ENCODE assay signal across 1 cellular context in genomic region chr14:105841022-105842009, GRCh38.
TF ChIP-seq lines count a peak whose summit lies in the region.

No MANE protein-coding gene starts in this region.

TF ChIP-seq in SK-N-SH treated with all-trans-retinoic acid at 6 μM for 48 hours, 23 proteins besides CTCF, POLR2A, EP300 and RAD21 (continued from another document):
- TF ChIP-seq, protein P1, sequence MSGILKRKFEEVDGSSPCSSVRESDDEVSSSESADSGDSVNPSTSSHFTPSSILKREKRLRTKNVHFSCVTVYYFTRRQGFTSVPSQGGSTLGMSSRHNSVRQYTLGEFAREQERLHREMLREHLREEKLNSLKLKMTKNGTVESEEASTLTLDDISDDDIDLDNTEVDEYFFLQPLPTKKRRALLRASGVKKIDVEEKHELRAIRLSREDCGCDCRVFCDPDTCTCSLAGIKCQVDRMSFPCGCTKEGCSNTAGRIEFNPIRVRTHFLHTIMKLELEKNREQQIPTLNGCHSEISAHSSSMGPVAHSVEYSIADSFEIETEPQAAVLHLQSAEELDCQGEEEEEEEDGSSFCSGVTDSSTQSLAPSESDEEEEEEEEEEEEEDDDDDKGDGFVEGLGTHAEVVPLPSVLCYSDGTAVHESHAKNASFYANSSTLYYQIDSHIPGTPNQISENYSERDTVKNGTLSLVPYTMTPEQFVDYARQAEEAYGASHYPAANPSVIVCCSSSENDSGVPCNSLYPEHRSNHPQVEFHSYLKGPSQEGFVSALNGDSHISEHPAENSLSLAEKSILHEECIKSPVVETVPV (CRISPR knock-in tag; IDR thresholded peaks at IDR 0.05), result no peak
- TF ChIP-seq TOX (CRISPR knock-in tag; IDR thresholded peaks at IDR 0.05; ENCODE audit: borderline replicate concordance) (no peak), TCF4 (CRISPR knock-in tag; IDR thresholded peaks at IDR 0.05; ENCODE audit: borderline replicate concordance) (no peak), ARNTL (CRISPR knock-in tag; IDR thresholded peaks at IDR 0.05; ENCODE audit: borderline replicate concordance, low read depth) (no peak), ZNF70 (CRISPR knock-in tag; IDR thresholded peaks at IDR 0.05) (no peak), SNAI2 (CRISPR knock-in tag; IDR thresholded peaks at IDR 0.05) (no peak), ZC3H10 (CRISPR knock-in tag; IDR thresholded peaks at IDR 0.05) (no peak), GLIS3 (CRISPR knock-in tag; IDR thresholded peaks at IDR 0.05) (no peak), ISL1 (CRISPR knock-in tag; IDR thresholded peaks at IDR 0.05) (no peak), POU6F1 (CRISPR knock-in tag; IDR thresholded peaks at IDR 0.05; ENCODE audit: borderline replicate concordance, low read depth) (no peak), ZFP3 (CRISPR knock-in tag; IDR thresholded peaks at IDR 0.05) (no peak), OSR1 (CRISPR knock-in tag; IDR thresholded peaks at IDR 0.05) (no peak)
- TF ChIP-seq, protein P2, sequence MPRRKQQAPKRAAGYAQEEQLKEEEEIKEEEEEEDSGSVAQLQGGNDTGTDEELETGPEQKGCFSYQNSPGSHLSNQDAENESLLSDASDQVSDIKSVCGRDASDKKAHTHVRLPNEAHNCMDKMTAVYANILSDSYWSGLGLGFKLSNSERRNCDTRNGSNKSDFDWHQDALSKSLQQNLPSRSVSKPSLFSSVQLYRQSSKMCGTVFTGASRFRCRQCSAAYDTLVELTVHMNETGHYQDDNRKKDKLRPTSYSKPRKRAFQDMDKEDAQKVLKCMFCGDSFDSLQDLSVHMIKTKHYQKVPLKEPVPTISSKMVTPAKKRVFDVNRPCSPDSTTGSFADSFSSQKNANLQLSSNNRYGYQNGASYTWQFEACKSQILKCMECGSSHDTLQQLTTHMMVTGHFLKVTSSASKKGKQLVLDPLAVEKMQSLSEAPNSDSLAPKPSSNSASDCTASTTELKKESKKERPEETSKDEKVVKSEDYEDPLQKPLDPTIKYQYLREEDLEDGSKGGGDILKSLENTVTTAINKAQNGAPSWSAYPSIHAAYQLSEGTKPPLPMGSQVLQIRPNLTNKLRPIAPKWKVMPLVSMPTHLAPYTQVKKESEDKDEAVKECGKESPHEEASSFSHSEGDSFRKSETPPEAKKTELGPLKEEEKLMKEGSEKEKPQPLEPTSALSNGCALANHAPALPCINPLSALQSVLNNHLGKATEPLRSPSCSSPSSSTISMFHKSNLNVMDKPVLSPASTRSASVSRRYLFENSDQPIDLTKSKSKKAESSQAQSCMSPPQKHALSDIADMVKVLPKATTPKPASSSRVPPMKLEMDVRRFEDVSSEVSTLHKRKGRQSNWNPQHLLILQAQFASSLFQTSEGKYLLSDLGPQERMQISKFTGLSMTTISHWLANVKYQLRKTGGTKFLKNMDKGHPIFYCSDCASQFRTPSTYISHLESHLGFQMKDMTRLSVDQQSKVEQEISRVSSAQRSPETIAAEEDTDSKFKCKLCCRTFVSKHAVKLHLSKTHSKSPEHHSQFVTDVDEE (CRISPR knock-in tag; IDR thresholded peaks at IDR 0.05), result no peak
- TF ChIP-seq, protein P3, sequence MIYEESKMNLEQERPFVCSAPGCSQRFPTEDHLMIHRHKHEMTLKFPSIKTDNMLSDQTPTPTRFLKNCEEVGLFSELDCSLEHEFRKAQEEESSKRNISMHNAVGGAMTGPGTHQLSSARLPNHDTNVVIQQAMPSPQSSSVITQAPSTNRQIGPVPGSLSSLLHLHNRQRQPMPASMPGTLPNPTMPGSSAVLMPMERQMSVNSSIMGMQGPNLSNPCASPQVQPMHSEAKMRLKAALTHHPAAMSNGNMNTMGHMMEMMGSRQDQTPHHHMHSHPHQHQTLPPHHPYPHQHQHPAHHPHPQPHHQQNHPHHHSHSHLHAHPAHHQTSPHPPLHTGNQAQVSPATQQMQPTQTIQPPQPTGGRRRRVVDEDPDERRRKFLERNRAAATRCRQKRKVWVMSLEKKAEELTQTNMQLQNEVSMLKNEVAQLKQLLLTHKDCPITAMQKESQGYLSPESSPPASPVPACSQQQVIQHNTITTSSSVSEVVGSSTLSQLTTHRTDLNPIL (CRISPR knock-in tag; IDR thresholded peaks at IDR 0.05; ENCODE audit: low read depth), result no peak
